ENCODE assay signal across 8 cellular contexts in the genomic region with DNA sequence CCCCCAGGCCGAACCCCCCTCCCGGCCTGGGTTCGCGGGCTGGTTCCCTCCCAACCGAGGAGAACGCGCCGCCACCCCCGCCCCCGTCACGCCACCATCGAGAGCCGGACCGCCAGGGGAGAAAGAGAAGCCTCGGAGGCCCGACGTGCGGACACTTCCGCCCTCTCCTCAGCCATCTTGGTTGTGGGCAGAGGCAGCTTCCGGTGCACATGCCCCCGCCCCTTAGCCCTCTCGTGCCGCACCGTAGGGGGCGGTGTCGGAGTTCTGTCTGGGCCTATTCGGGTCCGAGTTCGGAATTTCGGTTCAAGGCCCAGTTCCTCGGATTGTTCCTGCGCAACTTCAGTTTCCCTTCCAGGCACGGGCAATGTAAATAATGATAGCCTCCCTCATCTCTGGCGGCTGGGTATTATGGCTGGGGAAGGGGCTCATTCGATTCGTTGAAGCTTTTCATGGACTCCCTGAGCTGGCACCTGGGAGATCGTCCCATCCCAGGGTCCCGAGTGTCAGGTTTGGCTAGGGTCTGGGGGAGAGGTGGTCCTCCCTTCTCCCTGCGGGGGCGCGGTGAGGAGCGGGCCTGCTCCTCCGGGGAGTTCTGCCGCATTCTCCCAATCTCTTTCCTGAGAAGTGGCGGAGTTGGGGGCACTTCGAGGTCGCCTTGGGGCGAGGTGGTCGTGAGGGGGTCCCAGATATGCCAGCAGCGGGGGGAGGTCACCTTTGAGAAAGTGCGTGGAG. TPM values are rescaled to one million over a fixed set of nuclear protein-coding genes. Genes with fewer than 3 reads are reported as not detected.
DNase-seq lines count a peak whose midpoint lies in the region; ATAC-seq and TF ChIP-seq lines count a peak whose summit lies in the region.

A gene with protein sequence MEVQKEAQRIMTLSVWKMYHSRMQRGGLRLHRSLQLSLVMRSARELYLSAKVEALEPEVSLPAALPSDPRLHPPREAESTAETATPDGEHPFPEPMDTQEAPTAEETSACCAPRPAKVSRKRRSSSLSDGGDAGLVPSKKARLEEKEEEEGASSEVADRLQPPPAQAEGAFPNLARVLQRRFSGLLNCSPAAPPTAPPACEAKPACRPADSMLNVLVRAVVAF (plus strand): TSS at position 225 of the 732 bp plus-strand sequence. CDS start 2,776 bp downstream, outside the sequence.
A gene with protein sequence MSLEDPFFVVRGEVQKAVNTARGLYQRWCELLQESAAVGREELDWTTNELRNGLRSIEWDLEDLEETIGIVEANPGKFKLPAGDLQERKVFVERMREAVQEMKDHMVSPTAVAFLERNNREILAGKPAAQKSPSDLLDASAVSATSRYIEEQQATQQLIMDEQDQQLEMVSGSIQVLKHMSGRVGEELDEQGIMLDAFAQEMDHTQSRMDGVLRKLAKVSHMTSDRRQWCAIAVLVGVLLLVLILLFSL (minus strand): TSS at position 189 of the 732 bp plus-strand sequence. CDS start 202 bp downstream, outside the sequence.

- H2AFZ ChIP-seq in trophoblast cell (ENCODE audit: insufficient read depth, low read length, poor library complexity) = peak within 1 kb of the TSS; percentile 34

- peak within 1 kb of the TSS; percentile 57 for H2BK120ac ChIP-seq in trophoblast cell (ENCODE audit: insufficient read depth, low read length, poor library complexity)

- peak within 1 kb of the TSS; percentile 80 for H4K8ac ChIP-seq in trophoblast cell (ENCODE audit: low read depth, low read length)

- H3K14ac ChIP-seq in trophoblast cell (ENCODE audit: low read length) = peak within 1 kb of the TSS; percentile 58

- H3K27me3 ChIP-seq in trophoblast cell (ENCODE audit: insufficient read depth, low read length) (no peaks in the 10 kb centered on the region), tibial nerve (no peaks in the 10 kb centered on the region)

- H3K4me3 ChIP-seq in trophoblast cell (ENCODE audit: low read depth, low read length) (peak within 1 kb of the TSS; percentile 86), tibial nerve (peak within 1 kb of the TSS; percentile 66 to 87 (median 84))

- peak within 1 kb of the TSS; percentile 94 for H3K4ac ChIP-seq in trophoblast cell (ENCODE audit: low read depth, low read length)

- intact Hi-C loops in Right ventricle myocardium superior (cut with DNase I) = no loop called here

- H3K36me3 ChIP-seq in trophoblast cell (ENCODE audit: control insufficient read depth in 1 of 2, insufficient read depth in 2 of 2, low read length in 2 of 2) (peaks cover 1 to 10% of the 10 kb centered on the region in 2 experiments), tibial nerve (peaks cover 0 to 16% (median 0%) of the 10 kb centered on the region in 3 donors)

- peak within 1 kb of the TSS; percentile 86 for H4K91ac ChIP-seq in trophoblast cell (ENCODE audit: low read depth, low read length)

- H3K79me2 ChIP-seq in trophoblast cell (ENCODE audit: control insufficient read depth, insufficient read depth, low read length, poor library complexity) = peaks cover 45% of the 10 kb centered on the region

- H3K9ac ChIP-seq in trophoblast cell (ENCODE audit: low read length) = peak within 1 kb of the TSS; percentile 79

- H4K12ac ChIP-seq in trophoblast cell (ENCODE audit: low read depth, low read length) = peak within 1 kb of the TSS; percentile 59

- DNase-seq in GM04503 (ENCODE audit: low read depth) = peak; percentile 73
- peak; percentile 73 for DNase-seq in NCI-H1417 treated with DMSO at 0.1 percent for 48 hours (lab: John Stamatoyannopoulos, UW)
- DNase-seq in T follicular helper cell (ENCODE audit: low read depth) = peak; percentile 90
- DNase-seq in activated naive CD8-positive, alpha-beta T cell treated with anti-CD3 and anti-CD28 coated beads, Interleukin-2, amount 50 U/mL, for 16 hours (ENCODE audit: low read depth, low spot score) = peak; percentile 85
- DNase-seq in Right ventricle myocardium superior = peak; percentile 97
- peak; percentile 98 for DNase-seq in trophoblast cell
- DNase-seq in tibial nerve (ENCODE audit: low spot score in 2 of 2) = peak; percentile 92

- TF ChIP-seq POLR2A in tibial nerve (IDR thresholded peaks at IDR 0.05) = peak; percentile 55 to 84

- peaks cover 49% of the 10 kb centered on the region for H3K79me1 ChIP-seq in trophoblast cell (ENCODE audit: low read length)

- peak within 1 kb of the TSS; percentile 73 for H3K27ac ChIP-seq in trophoblast cell (ENCODE audit: low read depth, low read length)
- peak within 1 kb of the TSS; percentile 98 to 100 (median 98) for H3K27ac ChIP-seq in tibial nerve

- H3K4me1 ChIP-seq in trophoblast cell (ENCODE audit: control insufficient read depth in 1 of 2, insufficient read depth in 2 of 2, low read length in 2 of 2) = peaks cover 4 to 8% of the 10 kb centered on the region in 2 experiments
- peaks cover 3 to 60% (median 13%) of the 10 kb centered on the region in 4 donors for H3K4me1 ChIP-seq in tibial nerve

- peak within 1 kb of the TSS; percentile 71 for H3K4me2 ChIP-seq in trophoblast cell (ENCODE audit: low read length)

- peak within 1 kb of the TSS; percentile 16 for H2AK5ac ChIP-seq in trophoblast cell (ENCODE audit: low read length)

- peak within 1 kb of the TSS; percentile 23 for H2BK12ac ChIP-seq in trophoblast cell (ENCODE audit: low read length)

- H3K23ac ChIP-seq in trophoblast cell (ENCODE audit: low read length) = peak within 1 kb of the TSS; percentile 45

- TF ChIP-seq EP300 in tibial nerve (IDR thresholded peaks at IDR 0.05) = peak; percentile 81 to 98

- peaks cover 3% of the 10 kb centered on the region for H3K9me3 ChIP-seq in trophoblast cell (ENCODE audit: insufficient read depth, low read depth, low read length)
- no peaks in the 10 kb centered on the region for H3K9me3 ChIP-seq in tibial nerve

- ATAC-seq in HG02588 (IDR thresholded peaks at IDR 0.05; ENCODE audit: unreplicated experiment) = peak; percentile 32
- ATAC-seq in Right ventricle myocardium superior (ENCODE audit: poor library complexity) = peak; percentile 70

- peak within 1 kb of the TSS; percentile 61 for H3K18ac ChIP-seq in trophoblast cell (ENCODE audit: low read length)

- peak; percentile 54 to 86 (median 76) for TF ChIP-seq CTCF in tibial nerve (IDR thresholded peaks at IDR 0.05)

- WGBS in trophoblast cell (ENCODE audit: extremely low coverage, insufficient coverage, insufficient read length) = no CpG with 5 or more reads among the region's 51 CpGs
- WGBS in tibial nerve, 2 donors = 1 to 3% methylated on average over 28 to 36 of the region's 51 CpGs

- H2BK5ac ChIP-seq in trophoblast cell (ENCODE audit: low read depth, low read length, poor library complexity) = peak within 1 kb of the TSS; percentile 53

RNA-seq across cellular contexts. Expression of the first gene that starts in this region (rescaled TPM):
- total RNA-seq in Right ventricle myocardium superior (17.7 TPM), tibial nerve (10 to 100 TPM; 37.3 to 77.4 (median 58.3) TPM)
- polyA plus RNA-seq in trophoblast cell (2013) = 139 and 150 TPM in 2 replicates

RNA-seq across cellular contexts. Expression of the second gene that starts in this region (rescaled TPM):
- total RNA-seq in Right ventricle myocardium superior (38.2 TPM), tibial nerve (100 to 1,000 TPM in 1 of 4 donors, 10 to 100 TPM in 3; 58.6 to 145 (median 86.6) TPM)
- 45.9 and 47.7 TPM in 2 replicates for polyA plus RNA-seq in trophoblast cell (2013)

Comparison
In these comparisons a context has a peak if more than half of its experiments do, and no peak if none do; other contexts are left out.
1. Peak in every context shown above with its lines: DNase-seq, ATAC-seq, H3K4me3 ChIP-seq and H3K27ac ChIP-seq.